ENCODE assay signal across 2 cellular contexts in the genomic region with DNA sequence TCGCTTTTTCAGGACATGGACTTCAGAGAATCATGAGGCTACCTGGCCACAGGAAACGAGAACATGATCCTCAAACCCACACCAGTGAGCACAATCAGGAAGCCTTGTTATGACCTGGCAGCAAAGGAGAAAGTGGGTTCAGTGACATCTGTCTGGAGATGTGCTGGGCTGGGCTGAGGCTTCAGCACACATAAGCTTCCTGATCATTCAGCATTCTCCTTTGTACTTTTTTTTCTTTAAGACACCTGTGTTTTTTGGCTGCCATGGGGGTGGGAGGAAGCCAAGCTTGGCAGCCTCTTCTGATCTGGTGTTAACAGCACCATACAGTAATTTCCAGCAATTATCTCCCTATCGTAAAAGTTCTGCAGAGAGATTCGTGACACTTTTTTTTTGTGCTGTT.
TF ChIP-seq lines count a peak whose summit lies in the region.

No MANE protein-coding gene starts in this region.

TF ChIP-seq in H1, 55 proteins besides CTCF, POLR2A, EP300 and RAD21:
- no peak for TF ChIP-seq HDAC6 (IDR thresholded peaks at IDR 0.05; ENCODE audit: low read depth, low read length)
- TF ChIP-seq, protein P1, sequence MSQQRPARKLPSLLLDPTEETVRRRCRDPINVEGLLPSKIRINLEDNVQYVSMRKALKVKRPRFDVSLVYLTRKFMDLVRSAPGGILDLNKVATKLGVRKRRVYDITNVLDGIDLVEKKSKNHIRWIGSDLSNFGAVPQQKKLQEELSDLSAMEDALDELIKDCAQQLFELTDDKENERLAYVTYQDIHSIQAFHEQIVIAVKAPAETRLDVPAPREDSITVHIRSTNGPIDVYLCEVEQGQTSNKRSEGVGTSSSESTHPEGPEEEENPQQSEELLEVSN (IDR thresholded peaks at IDR 0.05) = no peak

TF ChIP-seq in WTC11, 78 proteins besides CTCF, POLR2A, EP300 and RAD21:
- TF ChIP-seq, protein P2, sequence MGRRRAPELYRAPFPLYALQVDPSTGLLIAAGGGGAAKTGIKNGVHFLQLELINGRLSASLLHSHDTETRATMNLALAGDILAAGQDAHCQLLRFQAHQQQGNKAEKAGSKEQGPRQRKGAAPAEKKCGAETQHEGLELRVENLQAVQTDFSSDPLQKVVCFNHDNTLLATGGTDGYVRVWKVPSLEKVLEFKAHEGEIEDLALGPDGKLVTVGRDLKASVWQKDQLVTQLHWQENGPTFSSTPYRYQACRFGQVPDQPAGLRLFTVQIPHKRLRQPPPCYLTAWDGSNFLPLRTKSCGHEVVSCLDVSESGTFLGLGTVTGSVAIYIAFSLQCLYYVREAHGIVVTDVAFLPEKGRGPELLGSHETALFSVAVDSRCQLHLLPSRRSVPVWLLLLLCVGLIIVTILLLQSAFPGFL (CRISPR knock-in tag; IDR thresholded peaks at IDR 0.05; ENCODE audit: borderline replicate concordance) = no peak
- TF ChIP-seq ATF1 (CRISPR knock-in tag; IDR thresholded peaks at IDR 0.05) = no peak
- TF ChIP-seq ZBTB21 (CRISPR knock-in tag; IDR thresholded peaks at IDR 0.05; ENCODE audit: borderline replicate concordance) = no peak
- no peak for TF ChIP-seq ZNF263 (CRISPR knock-in tag; IDR thresholded peaks at IDR 0.05; ENCODE audit: low read depth)
- no peak for TF ChIP-seq RELA (CRISPR knock-in tag; IDR thresholded peaks at IDR 0.05; ENCODE audit: borderline replicate concordance)
- no peak for TF ChIP-seq ZNF396 (CRISPR knock-in tag; IDR thresholded peaks at IDR 0.05; ENCODE audit: borderline replicate concordance)
- TF ChIP-seq, protein P3, sequence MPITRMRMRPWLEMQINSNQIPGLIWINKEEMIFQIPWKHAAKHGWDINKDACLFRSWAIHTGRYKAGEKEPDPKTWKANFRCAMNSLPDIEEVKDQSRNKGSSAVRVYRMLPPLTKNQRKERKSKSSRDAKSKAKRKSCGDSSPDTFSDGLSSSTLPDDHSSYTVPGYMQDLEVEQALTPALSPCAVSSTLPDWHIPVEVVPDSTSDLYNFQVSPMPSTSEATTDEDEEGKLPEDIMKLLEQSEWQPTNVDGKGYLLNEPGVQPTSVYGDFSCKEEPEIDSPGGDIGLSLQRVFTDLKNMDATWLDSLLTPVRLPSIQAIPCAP (CRISPR knock-in tag; IDR thresholded peaks at IDR 0.05) = no peak
- TF ChIP-seq, protein P4, sequence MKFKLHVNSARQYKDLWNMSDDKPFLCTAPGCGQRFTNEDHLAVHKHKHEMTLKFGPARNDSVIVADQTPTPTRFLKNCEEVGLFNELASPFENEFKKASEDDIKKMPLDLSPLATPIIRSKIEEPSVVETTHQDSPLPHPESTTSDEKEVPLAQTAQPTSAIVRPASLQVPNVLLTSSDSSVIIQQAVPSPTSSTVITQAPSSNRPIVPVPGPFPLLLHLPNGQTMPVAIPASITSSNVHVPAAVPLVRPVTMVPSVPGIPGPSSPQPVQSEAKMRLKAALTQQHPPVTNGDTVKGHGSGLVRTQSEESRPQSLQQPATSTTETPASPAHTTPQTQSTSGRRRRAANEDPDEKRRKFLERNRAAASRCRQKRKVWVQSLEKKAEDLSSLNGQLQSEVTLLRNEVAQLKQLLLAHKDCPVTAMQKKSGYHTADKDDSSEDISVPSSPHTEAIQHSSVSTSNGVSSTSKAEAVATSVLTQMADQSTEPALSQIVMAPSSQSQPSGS (CRISPR knock-in tag; IDR thresholded peaks at IDR 0.05; ENCODE audit: borderline replicate concordance, low read depth) = no peak
- no peak for TF ChIP-seq CBFB (CRISPR knock-in tag; IDR thresholded peaks at IDR 0.05; ENCODE audit: low read depth)
- TF ChIP-seq, protein P5, sequence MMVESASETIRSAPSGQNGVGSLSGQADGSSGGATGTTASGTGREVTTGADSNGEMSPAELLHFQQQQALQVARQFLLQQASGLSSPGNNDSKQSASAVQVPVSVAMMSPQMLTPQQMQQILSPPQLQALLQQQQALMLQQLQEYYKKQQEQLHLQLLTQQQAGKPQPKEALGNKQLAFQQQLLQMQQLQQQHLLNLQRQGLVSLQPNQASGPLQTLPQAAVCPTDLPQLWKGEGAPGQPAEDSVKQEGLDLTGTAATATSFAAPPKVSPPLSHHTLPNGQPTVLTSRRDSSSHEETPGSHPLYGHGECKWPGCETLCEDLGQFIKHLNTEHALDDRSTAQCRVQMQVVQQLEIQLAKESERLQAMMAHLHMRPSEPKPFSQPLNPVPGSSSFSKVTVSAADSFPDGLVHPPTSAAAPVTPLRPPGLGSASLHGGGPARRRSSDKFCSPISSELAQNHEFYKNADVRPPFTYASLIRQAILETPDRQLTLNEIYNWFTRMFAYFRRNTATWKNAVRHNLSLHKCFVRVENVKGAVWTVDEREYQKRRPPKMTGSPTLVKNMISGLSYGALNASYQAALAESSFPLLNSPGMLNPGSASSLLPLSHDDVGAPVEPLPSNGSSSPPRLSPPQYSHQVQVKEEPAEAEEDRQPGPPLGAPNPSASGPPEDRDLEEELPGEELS (CRISPR knock-in tag; IDR thresholded peaks at IDR 0.05) = no peak
- no peak for TF ChIP-seq ESRRA (CRISPR knock-in tag; IDR thresholded peaks at IDR 0.05; ENCODE audit: borderline replicate concordance)
- TF ChIP-seq, protein P6, sequence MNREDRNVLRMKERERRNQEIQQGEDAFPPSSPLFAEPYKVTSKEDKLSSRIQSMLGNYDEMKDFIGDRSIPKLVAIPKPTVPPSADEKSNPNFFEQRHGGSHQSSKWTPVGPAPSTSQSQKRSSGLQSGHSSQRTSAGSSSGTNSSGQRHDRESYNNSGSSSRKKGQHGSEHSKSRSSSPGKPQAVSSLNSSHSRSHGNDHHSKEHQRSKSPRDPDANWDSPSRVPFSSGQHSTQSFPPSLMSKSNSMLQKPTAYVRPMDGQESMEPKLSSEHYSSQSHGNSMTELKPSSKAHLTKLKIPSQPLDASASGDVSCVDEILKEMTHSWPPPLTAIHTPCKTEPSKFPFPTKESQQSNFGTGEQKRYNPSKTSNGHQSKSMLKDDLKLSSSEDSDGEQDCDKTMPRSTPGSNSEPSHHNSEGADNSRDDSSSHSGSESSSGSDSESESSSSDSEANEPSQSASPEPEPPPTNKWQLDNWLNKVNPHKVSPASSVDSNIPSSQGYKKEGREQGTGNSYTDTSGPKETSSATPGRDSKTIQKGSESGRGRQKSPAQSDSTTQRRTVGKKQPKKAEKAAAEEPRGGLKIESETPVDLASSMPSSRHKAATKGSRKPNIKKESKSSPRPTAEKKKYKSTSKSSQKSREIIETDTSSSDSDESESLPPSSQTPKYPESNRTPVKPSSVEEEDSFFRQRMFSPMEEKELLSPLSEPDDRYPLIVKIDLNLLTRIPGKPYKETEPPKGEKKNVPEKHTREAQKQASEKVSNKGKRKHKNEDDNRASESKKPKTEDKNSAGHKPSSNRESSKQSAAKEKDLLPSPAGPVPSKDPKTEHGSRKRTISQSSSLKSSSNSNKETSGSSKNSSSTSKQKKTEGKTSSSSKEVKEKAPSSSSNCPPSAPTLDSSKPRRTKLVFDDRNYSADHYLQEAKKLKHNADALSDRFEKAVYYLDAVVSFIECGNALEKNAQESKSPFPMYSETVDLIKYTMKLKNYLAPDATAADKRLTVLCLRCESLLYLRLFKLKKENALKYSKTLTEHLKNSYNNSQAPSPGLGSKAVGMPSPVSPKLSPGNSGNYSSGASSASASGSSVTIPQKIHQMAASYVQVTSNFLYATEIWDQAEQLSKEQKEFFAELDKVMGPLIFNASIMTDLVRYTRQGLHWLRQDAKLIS (CRISPR knock-in tag; IDR thresholded peaks at IDR 0.05; ENCODE audit: borderline replicate concordance) = no peak
- TF ChIP-seq ZNF671 (CRISPR knock-in tag; IDR thresholded peaks at IDR 0.05) = no peak
- TF ChIP-seq CREM (CRISPR knock-in tag; IDR thresholded peaks at IDR 0.05) = no peak
- TF ChIP-seq HMGA2 (CRISPR knock-in tag; IDR thresholded peaks at IDR 0.05) = no peak
